ENCODE assay signal across 37 cellular contexts in the genomic region with DNA sequence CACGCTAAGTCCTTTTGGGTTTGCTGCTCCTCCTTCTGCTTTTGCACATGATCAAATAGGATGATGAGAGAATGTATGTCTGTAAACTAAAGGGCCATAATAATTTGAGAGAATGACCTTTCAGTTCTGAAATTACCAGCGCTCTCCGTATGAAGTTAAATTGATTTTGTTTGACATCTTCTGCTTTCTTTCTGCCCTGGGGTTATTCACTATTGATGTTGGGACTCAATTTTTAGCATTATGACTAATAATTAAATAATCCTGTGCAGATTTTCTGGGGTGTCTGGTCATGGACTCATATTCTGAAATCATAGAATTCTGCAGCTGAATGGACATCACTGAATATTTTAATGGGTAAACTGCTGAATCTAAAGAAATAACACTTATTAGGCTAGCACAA.
"Had no signal": no experiment of that assay in that cellular context is flagged by ENCODE, and none has a peak within 500 bp of the region (broad histone marks: within the 10 kb centered on the region; RNA-seq: fewer than 3 reads in every experiment).

No MANE protein-coding gene starts in this region.

- H3K27ac ChIP-seq: ascending aorta, cardiac muscle cell, WERI-Rb-1 had no signal

- DNase-seq: activated CD4-positive, alpha-beta memory T cell treated with anti-CD3 and anti-CD28 coated beads, Interleukin-2, amount 10 ng/mL, durations not matched to agents 7 days and 5 days; activated CD4-positive, alpha-beta T cell treated with anti-CD3 and anti-CD28 coated beads for 1 hour; activated CD4-positive, alpha-beta T cell treated with anti-CD3 and anti-CD28 coated beads for 36 hours; activated CD4-positive, alpha-beta T cell treated with anti-CD3 and anti-CD28 coated beads for 48 hours; activated CD4-positive, alpha-beta T cell treated with anti-CD3 and anti-CD28 coated beads, Interleukin-2, amount 10 ng/mL, durations not matched to agents 7 days and 5 days; activated CD4-positive, alpha-beta T cell treated with anti-CD3 and anti-CD28 coated beads, Interleukin-2, amount 50 U/mL, for 48 hours; activated CD4-positive, CD25-positive, alpha-beta regulatory T cell; activated CD8-positive, alpha-beta memory T cell treated with anti-CD3 and anti-CD28 coated beads for 24 hours; activated CD8-positive, alpha-beta memory T cell treated with anti-CD3 and anti-CD28 coated beads, Interleukin-2, amount 10 ng/mL, durations not matched to agents 7 days and 5 days; activated CD8-positive, alpha-beta memory T cell treated with anti-CD3 and anti-CD28 coated beads, Interleukin-2, amount 50 U/mL, for 48 hours; activated CD8-positive, alpha-beta T cell treated with anti-CD3 and anti-CD28 coated beads, Interleukin-2, amount 10 ng/mL, durations not matched to agents 7 days and 5 days; activated effector memory CD4-positive, alpha-beta T cell treated with Interleukin-2 at 50 U/mL for 16 hours; activated gamma-delta T cell; activated naive CD4-positive, alpha-beta T cell treated with anti-CD3 and anti-CD28 coated beads, Interleukin-2, amount 10 ng/mL, durations not matched to agents 7 days and 5 days; activated naive CD4-positive, alpha-beta T cell treated with Interleukin-2 at 50 U/mL for 16 hours; activated naive CD8-positive, alpha-beta T cell treated with anti-CD3 and anti-CD28 coated beads, Interleukin-2, amount 10 ng/mL, durations not matched to agents 7 days and 5 days; activated naive CD8-positive, alpha-beta T cell treated with anti-CD3 and anti-CD28 coated beads, Interleukin-2, amount 50 U/mL, for 24 hours; activated T-cell treated with anti-CD3 and anti-CD28 coated beads, Interleukin-2, amount 50 U/mL, for 24 hours; activated T-cell treated with anti-CD3 and anti-CD28 coated beads, Interleukin-2, amount 50 U/mL, for 48 hours; amygdala; anterior cingulate cortex; caudate nucleus; cerebellar nuclear complex; T-helper 2 cell; T-helper 9 cell; WERI-Rb-1 had no signal

- ATAC-seq: activated CD4-positive, alpha-beta T cell treated with anti-CD3 and anti-CD28 coated beads for 36 hours; activated CD4-positive, CD25-positive, alpha-beta regulatory T cell treated with anti-CD3 and anti-CD28 coated beads, Interleukin-2, amount 50 U/mL, for 24 hours; activated CD8-positive, alpha-beta memory T cell treated with anti-CD3 and anti-CD28 coated beads, Interleukin-2, amount 10 ng/mL, durations not matched to agents 7 days and 5 days; activated CD8-positive, alpha-beta T cell treated with anti-CD3 and anti-CD28 coated beads, Interleukin-2, amount 10 ng/mL, durations not matched to agents 7 days and 5 days; activated naive CD8-positive, alpha-beta T cell treated with anti-CD3 and anti-CD28 coated beads, Interleukin-2, amount 50 U/mL, for 24 hours; WTC11 had no signal

- H3K27ac Mint-ChIP-seq: activated CD4-positive, alpha-beta memory T cell treated with anti-CD3 and anti-CD28 coated beads, Interleukin-2, amount 10 ng/mL, durations not matched to agents 7 days and 5 days; activated CD4-positive, alpha-beta T cell treated with anti-CD3 and anti-CD28 coated beads for 36 hours; activated CD4-positive, alpha-beta T cell treated with anti-CD3 and anti-CD28 coated beads, Interleukin-2, amount 10 ng/mL, durations not matched to agents 7 days and 5 days; activated CD8-positive, alpha-beta memory T cell treated with anti-CD3 and anti-CD28 coated beads, Interleukin-2, amount 10 ng/mL, durations not matched to agents 7 days and 5 days; activated CD8-positive, alpha-beta T cell treated with anti-CD3 and anti-CD28 coated beads, Interleukin-2, amount 10 ng/mL, durations not matched to agents 7 days and 5 days; activated naive CD4-positive, alpha-beta T cell treated with anti-CD3 and anti-CD28 coated beads, Interleukin-2, amount 10 ng/mL, durations not matched to agents 7 days and 5 days; activated naive CD4-positive, alpha-beta T cell treated with anti-CD3 and anti-CD28 coated beads, Interleukin-2, amount 50 U/mL, for 24 hours; activated naive CD8-positive, alpha-beta T cell; activated naive CD8-positive, alpha-beta T cell treated with anti-CD3 and anti-CD28 coated beads, Interleukin-2, amount 10 ng/mL, durations not matched to agents 7 days and 5 days; activated naive CD8-positive, alpha-beta T cell treated with anti-CD3 and anti-CD28 coated beads, Interleukin-2, amount 50 U/mL, for 24 hours; activated T-cell treated with anti-CD3 and anti-CD28 coated beads, Interleukin-2, amount 50 U/mL, for 24 hours; activated T-helper 2 cell treated with anti-CD3 and anti-CD28 coated beads, Interferon-gamma antibody, Interleukin-2, Interleukin-4, amounts not matched to agents 10 μg/mL and 5 μg/mL and 100 μg/mL, durations not matched to agents 14 hours and 24 hours and 36 hours; T-helper 1 cell treated with Interleukin-12 subunit alpha and Interleukin-12 subunit beta and Interleukin-4 antibody, amounts not matched to agents 30 μg/mL and 1 μg/mL, for 36 hours; T-helper 2 cell treated with Interferon-gamma antibody and Interleukin-4, amounts not matched to agents 5 μg/mL and 100 μg/mL, for 36 hours; WTC11 had no signal

- H3K4me3 Mint-ChIP-seq: activated CD4-positive, alpha-beta memory T cell treated with anti-CD3 and anti-CD28 coated beads, Interleukin-2, amount 10 ng/mL, durations not matched to agents 7 days and 5 days; activated CD4-positive, alpha-beta T cell treated with anti-CD3 and anti-CD28 coated beads for 36 hours; activated CD4-positive, alpha-beta T cell treated with anti-CD3 and anti-CD28 coated beads, Interleukin-2, amount 10 ng/mL, durations not matched to agents 7 days and 5 days; activated CD8-positive, alpha-beta memory T cell treated with anti-CD3 and anti-CD28 coated beads, Interleukin-2, amount 10 ng/mL, durations not matched to agents 7 days and 5 days; activated CD8-positive, alpha-beta T cell treated with anti-CD3 and anti-CD28 coated beads, Interleukin-2, amount 10 ng/mL, durations not matched to agents 7 days and 5 days; activated naive CD4-positive, alpha-beta T cell treated with anti-CD3 and anti-CD28 coated beads, Interleukin-2, amount 10 ng/mL, durations not matched to agents 7 days and 5 days; activated naive CD4-positive, alpha-beta T cell treated with anti-CD3 and anti-CD28 coated beads, Interleukin-2, amount 50 U/mL, for 24 hours; activated naive CD8-positive, alpha-beta T cell; activated naive CD8-positive, alpha-beta T cell treated with anti-CD3 and anti-CD28 coated beads, Interleukin-2, amount 10 ng/mL, durations not matched to agents 7 days and 5 days; activated naive CD8-positive, alpha-beta T cell treated with anti-CD3 and anti-CD28 coated beads, Interleukin-2, amount 50 U/mL, for 24 hours; activated T-cell treated with anti-CD3 and anti-CD28 coated beads, Interleukin-2, amount 50 U/mL, for 24 hours; brain; central memory CD8-positive, alpha-beta T cell; T-helper 1 cell treated with Interleukin-12 subunit alpha and Interleukin-12 subunit beta and Interleukin-4 antibody, amounts not matched to agents 30 μg/mL and 1 μg/mL, for 36 hours; T-helper 2 cell treated with Interferon-gamma antibody and Interleukin-4, amounts not matched to agents 5 μg/mL and 100 μg/mL, for 36 hours; WTC11 had no signal

- H3K36me3 Mint-ChIP-seq: activated CD8-positive, alpha-beta memory T cell treated with anti-CD3 and anti-CD28 coated beads, Interleukin-2, amount 10 ng/mL, durations not matched to agents 7 days and 5 days; activated naive CD4-positive, alpha-beta T cell treated with anti-CD3 and anti-CD28 coated beads, Interleukin-2, amount 10 ng/mL, durations not matched to agents 7 days and 5 days; activated naive CD4-positive, alpha-beta T cell treated with anti-CD3 and anti-CD28 coated beads, Interleukin-2, amount 50 U/mL, for 24 hours; activated naive CD8-positive, alpha-beta T cell; activated naive CD8-positive, alpha-beta T cell treated with anti-CD3 and anti-CD28 coated beads, Interleukin-2, amount 10 ng/mL, durations not matched to agents 7 days and 5 days; brain had no signal

- H3K36me3 ChIP-seq: ascending aorta, cardiac muscle cell, WERI-Rb-1 had no signal

- H3K4me1 Mint-ChIP-seq: activated CD4-positive, alpha-beta memory T cell treated with anti-CD3 and anti-CD28 coated beads, Interleukin-2, amount 10 ng/mL, durations not matched to agents 7 days and 5 days; activated CD4-positive, alpha-beta T cell treated with anti-CD3 and anti-CD28 coated beads for 36 hours; activated CD4-positive, alpha-beta T cell treated with anti-CD3 and anti-CD28 coated beads, Interleukin-2, amount 10 ng/mL, durations not matched to agents 7 days and 5 days; activated CD8-positive, alpha-beta memory T cell treated with anti-CD3 and anti-CD28 coated beads, Interleukin-2, amount 10 ng/mL, durations not matched to agents 7 days and 5 days; activated naive CD4-positive, alpha-beta T cell treated with anti-CD3 and anti-CD28 coated beads, Interleukin-2, amount 10 ng/mL, durations not matched to agents 7 days and 5 days; activated naive CD4-positive, alpha-beta T cell treated with anti-CD3 and anti-CD28 coated beads, Interleukin-2, amount 50 U/mL, for 24 hours; activated naive CD8-positive, alpha-beta T cell treated with anti-CD3 and anti-CD28 coated beads, Interleukin-2, amount 10 ng/mL, durations not matched to agents 7 days and 5 days; activated naive CD8-positive, alpha-beta T cell treated with anti-CD3 and anti-CD28 coated beads, Interleukin-2, amount 50 U/mL, for 24 hours; brain; central memory CD8-positive, alpha-beta T cell; WTC11 had no signal

- H3K27me3 Mint-ChIP-seq: activated CD4-positive, alpha-beta memory T cell treated with anti-CD3 and anti-CD28 coated beads, Interleukin-2, amount 10 ng/mL, durations not matched to agents 7 days and 5 days; activated CD4-positive, alpha-beta T cell treated with anti-CD3 and anti-CD28 coated beads for 36 hours; activated CD4-positive, alpha-beta T cell treated with anti-CD3 and anti-CD28 coated beads, Interleukin-2, amount 10 ng/mL, durations not matched to agents 7 days and 5 days; activated CD8-positive, alpha-beta memory T cell treated with anti-CD3 and anti-CD28 coated beads, Interleukin-2, amount 10 ng/mL, durations not matched to agents 7 days and 5 days; activated naive CD4-positive, alpha-beta T cell treated with anti-CD3 and anti-CD28 coated beads, Interleukin-2, amount 10 ng/mL, durations not matched to agents 7 days and 5 days; activated naive CD4-positive, alpha-beta T cell treated with anti-CD3 and anti-CD28 coated beads, Interleukin-2, amount 50 U/mL, for 24 hours; activated naive CD8-positive, alpha-beta T cell; activated naive CD8-positive, alpha-beta T cell treated with anti-CD3 and anti-CD28 coated beads, Interleukin-2, amount 10 ng/mL, durations not matched to agents 7 days and 5 days; activated naive CD8-positive, alpha-beta T cell treated with anti-CD3 and anti-CD28 coated beads, Interleukin-2, amount 50 U/mL, for 24 hours; activated T-cell treated with anti-CD3 and anti-CD28 coated beads, Interleukin-2, amount 50 U/mL, for 24 hours; brain; central memory CD8-positive, alpha-beta T cell had no signal

- H3K4me3 ChIP-seq: ascending aorta, cardiac muscle cell had no signal

- H3K4me1 ChIP-seq: ascending aorta had no signal

- H3K9me3 Mint-ChIP-seq: activated CD4-positive, alpha-beta memory T cell treated with anti-CD3 and anti-CD28 coated beads, Interleukin-2, amount 10 ng/mL, durations not matched to agents 7 days and 5 days; activated CD4-positive, alpha-beta T cell treated with anti-CD3 and anti-CD28 coated beads, Interleukin-2, amount 10 ng/mL, durations not matched to agents 7 days and 5 days; activated naive CD8-positive, alpha-beta T cell treated with anti-CD3 and anti-CD28 coated beads, Interleukin-2, amount 10 ng/mL, durations not matched to agents 7 days and 5 days; brain had no signal

- H3K9me3 ChIP-seq: ascending aorta had no signal

- H3K27me3 ChIP-seq: ascending aorta, cardiac muscle cell had no signal
